ENCODE assay signal across 19 cellular contexts in genomic region chr2:238281826-238282480, GRCh38. TPM values are rescaled to one million over a fixed set of nuclear protein-coding genes. Genes with fewer than 3 reads are reported as not detected.
DNase-seq lines count a peak whose midpoint lies in the region; ATAC-seq and TF ChIP-seq lines count a peak whose summit lies in the region.
"Had no signal": no experiment of that assay in that cellular context is flagged by ENCODE, and none has a peak within 500 bp of the region (broad histone marks: within the 10 kb centered on the region; RNA-seq: fewer than 3 reads in every experiment).

No MANE protein-coding gene starts in this region.

- peaks cover 42% of the 10 kb centered on the region for H3K79me1 ChIP-seq in mesenchymal stem cell (replicated peaks; ENCODE audit: low read length, poor library complexity, severe bottlenecking)

- H3K4me1 Mint-ChIP-seq in T-helper 17 cell (peaks cover 31% of the 10 kb centered on the region), type B pancreatic cell (ENCODE audit: unreplicated experiment) (peaks cover 52% of the 10 kb centered on the region)

- H2BK5ac ChIP-seq in mesenchymal stem cell (ENCODE audit: low read depth, low read length, poor library complexity, severe bottlenecking) = no peak overlapping the region

- H2BK15ac ChIP-seq in mesenchymal stem cell (ENCODE audit: low read depth, poor library complexity, severe bottlenecking) = peak overlapping the region; percentile 9

- H4K8ac ChIP-seq in mesenchymal stem cell (ENCODE audit: low read length) = no peak overlapping the region

- TF ChIP-seq CTCF in left ventricle myocardium inferior (IDR thresholded peaks at IDR 0.05; ENCODE audit: borderline replicate concordance) (no peak), type B pancreatic cell (conservative IDR thresholded peaks at IDR 0.05) (no peak)

- H3K27me3 Mint-ChIP-seq in T-helper 17 cell (no peaks in the 10 kb centered on the region), type B pancreatic cell (no peaks in the 10 kb centered on the region)

- H3K27ac Mint-ChIP-seq in T-helper 17 cell (peak overlapping the region; percentile 27), type B pancreatic cell (peak overlapping the region; percentile 68)

- H3K4me1 ChIP-seq in left ventricle myocardium inferior (peaks cover 62% of the 10 kb centered on the region), mesenchymal stem cell (ENCODE audit: control insufficient read depth, insufficient read depth, low read depth, low read length) (peaks cover 45% of the 10 kb centered on the region)

- H3K36me3 ChIP-seq in left ventricle myocardium inferior (peaks cover 9% of the 10 kb centered on the region), mesenchymal stem cell (ENCODE audit: control insufficient read depth in 1 of 2, insufficient read depth in 2 of 2, low read depth in 1 of 2, low read length in 2 of 2) (peaks cover 3 to 4% of the 10 kb centered on the region in 2 experiments)

- H3K4me3 ChIP-seq in left ventricle myocardium inferior (no peak overlapping the region), mesenchymal stem cell (ENCODE audit: insufficient read depth in 1 of 2, low read depth in 1 of 2, low read length in 2 of 2) (no peak overlapping the region)
- H3K4me3 ChIP-seq: SK-N-MC had no signal

- no peak overlapping the region for H3K23ac ChIP-seq in mesenchymal stem cell (ENCODE audit: low read length in 2 of 2)

- intact Hi-C loops in left cardiac atrium (cut with DNase I) (no loop called here), left ventricle myocardium inferior (cut with micrococcal nuclease) (no loop called here)

- no peak overlapping the region for H4K91ac ChIP-seq in mesenchymal stem cell (ENCODE audit: low read length)

- H3K18ac ChIP-seq in mesenchymal stem cell (ENCODE audit: low read depth in 1 of 2, low read length in 2 of 2) = no peak overlapping the region

- no peak overlapping the region for H3K4me2 ChIP-seq in mesenchymal stem cell (ENCODE audit: low read length, poor library complexity, severe bottlenecking)

- 96% methylated on average over 13 of the region's 13 CpGs for WGBS in mesenchymal stem cell

- H3K27me3 ChIP-seq in left ventricle myocardium inferior (ENCODE audit: low read depth) (no peaks in the 10 kb centered on the region), mesenchymal stem cell (ENCODE audit: control insufficient read depth in 1 of 2, insufficient read depth in 1 of 2, low read length in 2 of 2) (no peaks in the 10 kb centered on the region)

- H2BK120ac ChIP-seq in mesenchymal stem cell (ENCODE audit: low read depth, low read length) = no peak overlapping the region

- H3K4me3 Mint-ChIP-seq in T-helper 17 cell (peak overlapping the region; percentile 64), type B pancreatic cell (no peak overlapping the region)
- H3K4me3 Mint-ChIP-seq: H9 had no signal

- no peak overlapping the region for H2BK12ac ChIP-seq in mesenchymal stem cell (ENCODE audit: low read length in 2 of 2)

- no peaks in the 10 kb centered on the region for H3K9me3 Mint-ChIP-seq in type B pancreatic cell
- H3K9me3 Mint-ChIP-seq: H9 had no signal

- ATAC-seq in left cardiac atrium (no peak), T-helper 17 cell (no peak), GM21447 (IDR thresholded peaks at IDR 0.05; ENCODE audit: unreplicated experiment) (no peak), HG02759 (IDR thresholded peaks at IDR 0.05; ENCODE audit: unreplicated experiment) (no peak)

- H2AFZ ChIP-seq in mesenchymal stem cell (ENCODE audit: low read depth, low read length) = no peak overlapping the region

- H3K27ac ChIP-seq in left ventricle myocardium inferior (replicated peaks) (no peak overlapping the region), mesenchymal stem cell (ENCODE audit: low read length, poor library complexity, severe bottlenecking) (no peak overlapping the region)
- H3K27ac ChIP-seq: HL-60, SK-N-MC had no signal

- no peak overlapping the region for H3K9ac ChIP-seq in mesenchymal stem cell (ENCODE audit: low read length)

- H3K9me3 ChIP-seq in left ventricle myocardium inferior (replicated peaks) = no peaks in the 10 kb centered on the region
- no peaks in the 10 kb centered on the region for H3K9me3 ChIP-seq in T-helper 17 cell (ENCODE audit: control insufficient read depth, low read length, poor library complexity, severe bottlenecking)
- H3K9me3 ChIP-seq in mesenchymal stem cell (ENCODE audit: control insufficient read depth, low read length) = no peaks in the 10 kb centered on the region

- H3K4ac ChIP-seq in mesenchymal stem cell (ENCODE audit: low read depth in 1 of 2, low read length in 2 of 2) = peak overlapping the region in 1 of 2 experiments; percentile 10

- H2AK5ac ChIP-seq in mesenchymal stem cell (ENCODE audit: low read length, severe bottlenecking) = no peak overlapping the region

- H3K36me3 Mint-ChIP-seq in T-helper 17 cell (ENCODE audit: low read depth) (no peaks in the 10 kb centered on the region), type B pancreatic cell (peaks cover 9% of the 10 kb centered on the region)

- peak; percentile 18 for DNase-seq in left cardiac atrium
- no peak for DNase-seq in left ventricle myocardium inferior
- DNase-seq in T-helper 17 cell = no peak
- no peak for DNase-seq in mesenchymal stem cell
- DNase-seq in type B pancreatic cell (ENCODE audit: extremely low spot score, unreplicated experiment) = no peak
- DNase-seq in activated CD4-positive, alpha-beta T cell treated with anti-CD3 and anti-CD28 coated beads, Interleukin-2, amount 50 U/mL, for 1 hour = no peak
- DNase-seq: COR-L47, DMS153, EL, H9, NCI-H1436, NCI-H2029, NCI-H2171, NCI-H446 treated with DMSO at 0.1 percent for 48 hours, NCI-H748 treated with DMSO at 0.1 percent for 48 hours had no signal

- no peak overlapping the region for H3K14ac ChIP-seq in mesenchymal stem cell (ENCODE audit: low read length in 2 of 2)

RNA-seq across cellular contexts. Expression of gene PER2, which starts 6.5 kb away (rescaled TPM):
- total RNA-seq in left cardiac atrium (1 to 10 TPM; 6.4 to 8.1 TPM), left ventricle myocardium inferior (3.4 TPM), T-helper 17 cell (10 to 100 TPM; 40.7 to 40.8 TPM), type B pancreatic cell (ENCODE audit: low replicate concordance) (14.0 and 15.5 TPM in 2 replicates)
- 1.1 TPM for polyA plus RNA-seq in mesenchymal stem cell (2013, experiment 1 of 2)
- polyA plus RNA-seq in mesenchymal stem cell (2013, experiment 2 of 2) = 1.1 TPM

RNA-seq across cellular contexts. Expression of gene TRAF3IP1, which starts 38.4 kb away (rescaled TPM):
- total RNA-seq in left cardiac atrium = 10 to 100 TPM; 12.1 to 14.2 TPM
- total RNA-seq in left ventricle myocardium inferior = 14.6 TPM
- total RNA-seq in T-helper 17 cell = 1 to 10 TPM; 8.9 to 9.3 TPM
- polyA plus RNA-seq in mesenchymal stem cell (2013, experiment 1 of 2) = 15.5 TPM
- polyA plus RNA-seq in mesenchymal stem cell (2013, experiment 2 of 2) = 15.2 TPM
- 20.9 and 21.0 TPM in 2 replicates for total RNA-seq in type B pancreatic cell (ENCODE audit: low replicate concordance)

RNA-seq across cellular contexts. Expression of gene HES6, which starts 42.1 kb away (rescaled TPM):
- total RNA-seq in left cardiac atrium = 1 to 10 TPM; 3.8 to 4.3 TPM
- total RNA-seq in left ventricle myocardium inferior = 2.7 TPM
- total RNA-seq in T-helper 17 cell = 1 to 10 TPM in 1 of 2 donors, under 1 TPM in 1; 0.47 to 1.3 TPM
- polyA plus RNA-seq in mesenchymal stem cell (2013, experiment 1 of 2) = 3.5 TPM
- 2.9 TPM for polyA plus RNA-seq in mesenchymal stem cell (2013, experiment 2 of 2)
- 12.0 and 24.4 TPM in 2 replicates for total RNA-seq in type B pancreatic cell (ENCODE audit: low replicate concordance)
